ENCODE assay signal across 1 cellular context in genomic region chr9:557601-558201, GRCh38.
A peak's percentile ranks its signal among the peaks of the same experiment; 100 is the strongest.
TF ChIP-seq lines count a peak whose summit lies in the region.

No MANE protein-coding gene starts in this region.

TF ChIP-seq in A549, 52 proteins besides CTCF, POLR2A, EP300 and RAD21 (continued from another document):
- no peak for TF ChIP-seq HOXB5 (CRISPR knock-in tag; IDR thresholded peaks at IDR 0.05)
- TF ChIP-seq RNF2 (IDR thresholded peaks at IDR 0.05; ENCODE audit: borderline replicate concordance, low read depth) = no peak
- no peak for TF ChIP-seq HOXB13 (CRISPR knock-in tag; IDR thresholded peaks at IDR 0.05; ENCODE audit: low read depth)
- TF ChIP-seq PHF8 (IDR thresholded peaks at IDR 0.05; ENCODE audit: borderline replicate concordance, low read depth) = no peak
- no peak for TF ChIP-seq TP53 (CRISPR knock-in tag; IDR thresholded peaks at IDR 0.05)
- no peak for TF ChIP-seq CBX2 (IDR thresholded peaks at IDR 0.05; ENCODE audit: borderline replicate concordance, low read depth)
- TF ChIP-seq CHD2 (IDR thresholded peaks at IDR 0.05; ENCODE audit: low read length, partially characterized antibody) = no peak
- TF ChIP-seq ESRRA (IDR thresholded peaks at IDR 0.05; ENCODE audit: borderline replicate concordance, low read length) = no peak
- TF ChIP-seq POLR2AphosphoS2 (conservative IDR thresholded peaks at IDR 0.05; ENCODE audit: low read length) = no peak
- TF ChIP-seq CEBPB (IDR thresholded peaks at IDR 0.05) = no peak; a peak in 1 of 4 replicates
- TF ChIP-seq CBX8 (IDR thresholded peaks at IDR 0.05) = no peak
- no peak for TF ChIP-seq HDAC2 (IDR thresholded peaks at IDR 0.05)
- no peak for TF ChIP-seq BCL3 (IDR thresholded peaks at IDR 0.05)
- TF ChIP-seq BHLHE40 (IDR thresholded peaks at IDR 0.05; ENCODE audit: low read depth, low read length) = no peak
- TF ChIP-seq, protein P1, sequence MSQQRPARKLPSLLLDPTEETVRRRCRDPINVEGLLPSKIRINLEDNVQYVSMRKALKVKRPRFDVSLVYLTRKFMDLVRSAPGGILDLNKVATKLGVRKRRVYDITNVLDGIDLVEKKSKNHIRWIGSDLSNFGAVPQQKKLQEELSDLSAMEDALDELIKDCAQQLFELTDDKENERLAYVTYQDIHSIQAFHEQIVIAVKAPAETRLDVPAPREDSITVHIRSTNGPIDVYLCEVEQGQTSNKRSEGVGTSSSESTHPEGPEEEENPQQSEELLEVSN (IDR thresholded peaks at IDR 0.05; ENCODE audit: borderline replicate concordance, low read depth) = no peak
- TF ChIP-seq FOSL2 (IDR thresholded peaks at IDR 0.05) = no peak
- peak; percentile 81 for TF ChIP-seq FOSL2 (CRISPR knock-in tag; IDR thresholded peaks at IDR 0.05)
- TF ChIP-seq, protein P2, sequence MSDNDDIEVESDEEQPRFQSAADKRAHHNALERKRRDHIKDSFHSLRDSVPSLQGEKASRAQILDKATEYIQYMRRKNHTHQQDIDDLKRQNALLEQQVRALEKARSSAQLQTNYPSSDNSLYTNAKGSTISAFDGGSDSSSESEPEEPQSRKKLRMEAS (IDR thresholded peaks at IDR 0.05) = peak; percentile 68
- TF ChIP-seq ATOH8 (CRISPR knock-in tag; IDR thresholded peaks at IDR 0.05; ENCODE audit: low read depth) = no peak
- no peak for TF ChIP-seq ZNF302 (CRISPR knock-in tag; IDR thresholded peaks at IDR 0.05)
- no peak for TF ChIP-seq MYC (IDR thresholded peaks at IDR 0.05; ENCODE audit: borderline replicate concordance, low read length)
- TF ChIP-seq HEYL (CRISPR knock-in tag; IDR thresholded peaks at IDR 0.05) = 0 out of 2 replicates have a peak, but pooled peaks have one; percentile 50
- no peak for TF ChIP-seq CHD4 (IDR thresholded peaks at IDR 0.05; ENCODE audit: borderline replicate concordance)
- TF ChIP-seq ZC3H11A (IDR thresholded peaks at IDR 0.05) = no peak
- TF ChIP-seq HOXA7 (CRISPR knock-in tag; IDR thresholded peaks at IDR 0.05) = no peak
- no peak for TF ChIP-seq EHMT2 (IDR thresholded peaks at IDR 0.05; ENCODE audit: low read depth)
- TF ChIP-seq NR3C1 (IDR thresholded peaks at IDR 0.05) = no peak
- peak; percentile 22; the same call in 1 of the 3 replicates for TF ChIP-seq SMC3 (IDR thresholded peaks at IDR 0.05)
- no peak for TF ChIP-seq NFE2L2 (conservative IDR thresholded peaks at IDR 0.05; ENCODE audit: low read length)
- no peak for TF ChIP-seq ZFP36 (IDR thresholded peaks at IDR 0.05; ENCODE audit: borderline replicate concordance, partially characterized antibody)
- TF ChIP-seq, protein P3, sequence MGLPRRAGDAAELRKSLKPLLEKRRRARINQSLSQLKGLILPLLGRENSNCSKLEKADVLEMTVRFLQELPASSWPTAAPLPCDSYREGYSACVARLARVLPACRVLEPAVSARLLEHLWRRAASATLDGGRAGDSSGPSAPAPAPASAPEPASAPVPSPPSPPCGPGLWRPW (IDR thresholded peaks at IDR 0.05) = no peak
- no peak for TF ChIP-seq FOXS1 (CRISPR knock-in tag; IDR thresholded peaks at IDR 0.05)
- no peak for TF ChIP-seq TFCP2L1 (CRISPR knock-in tag; IDR thresholded peaks at IDR 0.05)
- TF ChIP-seq FOSB (CRISPR knock-in tag; IDR thresholded peaks at IDR 0.05) = no peak
- no peak for TF ChIP-seq RFX5 (IDR thresholded peaks at IDR 0.05)
- no peak for TF ChIP-seq ZSCAN20 (CRISPR knock-in tag; IDR thresholded peaks at IDR 0.05)
- TF ChIP-seq, protein P4, sequence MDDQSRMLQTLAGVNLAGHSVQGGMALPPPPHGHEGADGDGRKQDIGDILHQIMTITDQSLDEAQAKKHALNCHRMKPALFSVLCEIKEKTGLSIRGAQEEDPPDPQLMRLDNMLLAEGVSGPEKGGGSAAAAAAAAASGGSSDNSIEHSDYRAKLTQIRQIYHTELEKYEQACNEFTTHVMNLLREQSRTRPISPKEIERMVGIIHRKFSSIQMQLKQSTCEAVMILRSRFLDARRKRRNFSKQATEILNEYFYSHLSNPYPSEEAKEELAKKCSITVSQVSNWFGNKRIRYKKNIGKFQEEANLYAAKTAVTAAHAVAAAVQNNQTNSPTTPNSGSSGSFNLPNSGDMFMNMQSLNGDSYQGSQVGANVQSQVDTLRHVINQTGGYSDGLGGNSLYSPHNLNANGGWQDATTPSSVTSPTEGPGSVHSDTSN (IDR thresholded peaks at IDR 0.05) = no peak
- no peak for TF ChIP-seq REST (IDR thresholded peaks at IDR 0.05)
- peak; percentile 35 to 38; a peak in 1 of 5 replicates for TF ChIP-seq JUN (IDR thresholded peaks at IDR 0.05)
- no peak for TF ChIP-seq SREBF2 (IDR thresholded peaks at IDR 0.05)
- TF ChIP-seq KDM1A (IDR thresholded peaks at IDR 0.05; ENCODE audit: low read depth) = no peak
- TF ChIP-seq, protein P5, sequence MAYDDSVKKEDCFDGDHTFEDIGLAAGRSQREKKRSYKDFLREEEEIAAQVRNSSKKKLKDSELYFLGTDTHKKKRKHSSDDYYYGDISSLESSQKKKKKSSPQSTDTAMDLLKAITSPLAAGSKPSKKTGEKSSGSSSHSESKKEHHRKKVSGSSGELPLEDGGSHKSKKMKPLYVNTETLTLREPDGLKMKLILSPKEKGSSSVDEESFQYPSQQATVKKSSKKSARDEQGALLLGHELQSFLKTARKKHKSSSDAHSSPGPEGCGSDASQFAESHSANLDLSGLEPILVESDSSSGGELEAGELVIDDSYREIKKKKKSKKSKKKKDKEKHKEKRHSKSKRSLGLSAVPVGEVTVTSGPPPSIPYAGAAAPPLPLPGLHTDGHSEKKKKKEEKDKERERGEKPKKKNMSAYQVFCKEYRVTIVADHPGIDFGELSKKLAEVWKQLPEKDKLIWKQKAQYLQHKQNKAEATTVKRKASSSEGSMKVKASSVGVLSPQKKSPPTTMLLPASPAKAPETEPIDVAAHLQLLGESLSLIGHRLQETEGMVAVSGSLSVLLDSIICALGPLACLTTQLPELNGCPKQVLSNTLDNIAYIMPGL (CRISPR knock-in tag; IDR thresholded peaks at IDR 0.05; ENCODE audit: borderline replicate concordance) = no peak
- TF ChIP-seq RCOR1 (IDR thresholded peaks at IDR 0.05; ENCODE audit: low read depth, low read length) = no peak
- TF ChIP-seq, protein P6, sequence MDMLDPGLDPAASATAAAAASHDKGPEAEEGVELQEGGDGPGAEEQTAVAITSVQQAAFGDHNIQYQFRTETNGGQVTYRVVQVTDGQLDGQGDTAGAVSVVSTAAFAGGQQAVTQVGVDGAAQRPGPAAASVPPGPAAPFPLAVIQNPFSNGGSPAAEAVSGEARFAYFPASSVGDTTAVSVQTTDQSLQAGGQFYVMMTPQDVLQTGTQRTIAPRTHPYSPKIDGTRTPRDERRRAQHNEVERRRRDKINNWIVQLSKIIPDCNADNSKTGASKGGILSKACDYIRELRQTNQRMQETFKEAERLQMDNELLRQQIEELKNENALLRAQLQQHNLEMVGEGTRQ (IDR thresholded peaks at IDR 0.05) = no peak
- TF ChIP-seq NPAS2 (CRISPR knock-in tag; IDR thresholded peaks at IDR 0.05; ENCODE audit: borderline replicate concordance) = no peak
- TF ChIP-seq EHF (CRISPR knock-in tag; IDR thresholded peaks at IDR 0.05) = peak; percentile 60; the same call in 1 of the 2 replicates
- TF ChIP-seq JUNB (IDR thresholded peaks at IDR 0.05) = peak; percentile 32; the same call in 1 of the 2 replicates
- TF ChIP-seq GATA3 (IDR thresholded peaks at IDR 0.05; ENCODE audit: borderline replicate concordance) = peak; percentile 86; the same call in 1 of the 2 replicates
- TF ChIP-seq, protein P7, sequence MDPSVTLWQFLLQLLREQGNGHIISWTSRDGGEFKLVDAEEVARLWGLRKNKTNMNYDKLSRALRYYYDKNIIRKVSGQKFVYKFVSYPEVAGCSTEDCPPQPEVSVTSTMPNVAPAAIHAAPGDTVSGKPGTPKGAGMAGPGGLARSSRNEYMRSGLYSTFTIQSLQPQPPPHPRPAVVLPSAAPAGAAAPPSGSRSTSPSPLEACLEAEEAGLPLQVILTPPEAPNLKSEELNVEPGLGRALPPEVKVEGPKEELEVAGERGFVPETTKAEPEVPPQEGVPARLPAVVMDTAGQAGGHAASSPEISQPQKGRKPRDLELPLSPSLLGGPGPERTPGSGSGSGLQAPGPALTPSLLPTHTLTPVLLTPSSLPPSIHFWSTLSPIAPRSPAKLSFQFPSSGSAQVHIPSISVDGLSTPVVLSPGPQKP (IDR thresholded peaks at IDR 0.05; ENCODE audit: low read depth, low read length) = no peak
